19 cellular contexts compared by ENCODE assay signal in genomic region chr3:172070799-172071198, GRCh38.
"Had no signal": no experiment of that assay in that cellular context is flagged by ENCODE, and none has a peak within 500 bp of the region (broad histone marks: within the 10 kb centered on the region; RNA-seq: fewer than 3 reads in every experiment).

No MANE protein-coding gene starts in this region.

- DNase-seq: activated CD4-positive, alpha-beta T cell treated with anti-CD3 and anti-CD28 coated beads, Interleukin-2, amount 10 ng/mL, durations not matched to agents 7 days and 5 days; activated CD4-positive, CD25-positive, alpha-beta regulatory T cell; activated CD8-positive, alpha-beta memory T cell treated with anti-CD3 and anti-CD28 coated beads for 24 hours; activated naive CD4-positive, alpha-beta T cell treated with Interleukin-2 at 50 U/mL for 16 hours; cerebellar nuclear complex; effector memory CD4-positive, alpha-beta T cell; foreskin keratinocyte; midbrain; pancreas; stimulated activated CD4-positive, alpha-beta T cell treated with anti-CD3 and anti-CD28 coated beads, Interleukin-4, amount 100 ng/mL, for 4 hours; stimulated activated CD8-positive, alpha-beta memory T cell treated with anti-CD3 and anti-CD28 coated beads, Interleukin-4, amount 100 ng/mL, for 48 hours; stimulated activated naive CD4-positive, alpha-beta T cell treated with Interleukin-2 at 50 U/mL for 16 hours; SW 1271; upper lobe of right lung had no signal

- H3K36me3 ChIP-seq: ascending aorta, breast epithelium, neural progenitor cell, pancreas, upper lobe of right lung had no signal

- H3K27ac ChIP-seq: foreskin keratinocyte, upper lobe of right lung had no signal

- H3K9me3 ChIP-seq: ascending aorta, breast epithelium, pancreas, upper lobe of right lung had no signal

- H2AFZ ChIP-seq: neural progenitor cell had no signal

- ATAC-seq: activated T-helper 17 cell treated with anti-CD3 and anti-CD28 coated beads, Interleukin-2, amount 50 U/mL, for 72 hours; foreskin keratinocyte; pancreas; upper lobe of right lung had no signal

- H3K4me3 ChIP-seq: ascending aorta, breast epithelium, lung, neural progenitor cell, pancreas, upper lobe of right lung had no signal

- H3K4me1 ChIP-seq: breast epithelium, foreskin keratinocyte had no signal

- H3K27me3 ChIP-seq: ascending aorta, breast epithelium, foreskin keratinocyte, neural progenitor cell, pancreas, upper lobe of right lung had no signal

- H3K9ac ChIP-seq: neural progenitor cell had no signal
